Comparison of ENCODE assay signal across 8 cellular contexts in genomic region chr1:26306290-26307221, GRCh38. TPM values are rescaled to one million over a fixed set of nuclear protein-coding genes. Genes with fewer than 3 reads are reported as not detected.
DNase-seq lines count a peak whose midpoint lies in the region; ATAC-seq and TF ChIP-seq lines count a peak whose summit lies in the region.

UBXN11 (minus strand) TSS chr1:26306636; CDS start chr1:26302883, 3,753 bp downstream.

- H3K4me1 ChIP-seq in ovary (ENCODE audit: insufficient read depth) = peaks cover 5% of the 10 kb centered on the region
- peaks cover 10 to 11% of the 10 kb centered on the region in 2 donors for H3K4me1 ChIP-seq in thyroid gland

- peak within 1 kb of the TSS; percentile 85 to 98 for H3K27ac Mint-ChIP-seq in activated naive CD4-positive, alpha-beta T cell treated with anti-CD3 and anti-CD28 coated beads, Interleukin-2, amount 50 U/mL, for 72 hours

- no peak for TF ChIP-seq POLR2A in ovary (IDR thresholded peaks at IDR 0.05)
- peak in 1 of 2 donors; percentile 47 for TF ChIP-seq POLR2A in thyroid gland (IDR thresholded peaks at IDR 0.05)

- WGBS in ovary, 3 donors = 2% methylated on average over 42 to 51 of the region's 51 CpGs
- 1 to 5% methylated on average over 16 to 49 of the region's 51 CpGs for WGBS in thyroid gland, 2 donors

- TF ChIP-seq EP300 in ovary (IDR thresholded peaks at IDR 0.05) = no peak

- H3K27me3 ChIP-seq in ovary (no peaks in the 10 kb centered on the region), thyroid gland (no peaks in the 10 kb centered on the region)

- intact Hi-C loops in Right ventricle myocardium inferior (cut with DNase I) = no loop called here
- intact Hi-C loops in ovary (cut with DNase I) = no loop called here
- intact Hi-C loops in thyroid gland (cut with DNase I) = no loop called here

- H3K9me3 ChIP-seq in ovary = no peaks in the 10 kb centered on the region
- H3K9me3 ChIP-seq in thyroid gland = no peaks in the 10 kb centered on the region

- H3K27ac ChIP-seq in ovary (no peak within 1 kb of the TSS), thyroid gland (no peak within 1 kb of the TSS)

- peak; percentile 98 for ATAC-seq in HG02678 (IDR thresholded peaks at IDR 0.05; ENCODE audit: unreplicated experiment)
- ATAC-seq in activated naive CD4-positive, alpha-beta T cell treated with anti-CD3 and anti-CD28 coated beads, Interleukin-2, amount 50 U/mL, for 72 hours = peak; percentile 84 to 96
- peak; percentile 94 for ATAC-seq in Right ventricle myocardium inferior

- H3K4me3 ChIP-seq in GM12864 (ENCODE audit: low read depth, low read length) = peak within 1 kb of the TSS; percentile 66
- H3K4me3 ChIP-seq in ovary = peak within 1 kb of the TSS; percentile 77
- peak within 1 kb of the TSS; percentile 34 to 81 (median 56) for H3K4me3 ChIP-seq in thyroid gland (replicated peaks in 1 of 3)

- peaks cover 4 to 5% of the 10 kb centered on the region in 2 donors for H3K36me3 Mint-ChIP-seq in activated naive CD4-positive, alpha-beta T cell treated with anti-CD3 and anti-CD28 coated beads, Interleukin-2, amount 50 U/mL, for 72 hours

- DNase-seq in GM12864 (ENCODE audit: low read depth) (peak; percentile 93), NCI-H1105 treated with DMSO at 0.1 percent for 48 hours (lab: John Stamatoyannopoulos, UW) (peak; percentile 99), SKM-1 treated with dmso at 0.1 percent for 144 hours (lab: John Stamatoyannopoulos, UW; ENCODE audit: unreplicated experiment) (peak; percentile 89), Right ventricle myocardium inferior (ENCODE audit: missing footprints) (peak; percentile 96), ovary (peak; percentile 87 to 92 (median 91)), thyroid gland (peak; percentile 97 to 98)
- peak; percentile 87 to 91 for DNase-seq in activated naive CD4-positive, alpha-beta T cell treated with anti-CD3 and anti-CD28 coated beads, Interleukin-2, amount 50 U/mL, for 72 hours (ENCODE audit: low spot score in 2 of 2)

- no peaks in the 10 kb centered on the region for H3K9me3 Mint-ChIP-seq in activated naive CD4-positive, alpha-beta T cell treated with anti-CD3 and anti-CD28 coated beads, Interleukin-2, amount 50 U/mL, for 72 hours

- TF ChIP-seq CTCF in GM12864 (IDR thresholded peaks at IDR 0.05; ENCODE audit: low read depth, low read length, missing control alignments) (no peak), ovary (IDR thresholded peaks at IDR 0.05) (no peak), thyroid gland (IDR thresholded peaks at IDR 0.05) (no peak)

- no peaks in the 10 kb centered on the region for H3K36me3 ChIP-seq in ovary
- H3K36me3 ChIP-seq in thyroid gland = no peaks in the 10 kb centered on the region

RNA-seq across cellular contexts. Expression of gene UBXN11, which starts in this region (rescaled TPM):
- total RNA-seq in activated naive CD4-positive, alpha-beta T cell treated with anti-CD3 and anti-CD28 coated beads, Interleukin-2, amount 50 U/mL, for 72 hours = 10 to 100 TPM; 21.0 to 25.8 TPM
- total RNA-seq in Right ventricle myocardium inferior (9.5 TPM), ovary (10 to 100 TPM; 17.3 to 37.0 (median 28.8) TPM), thyroid gland (10 to 100 TPM; 23.9 to 35.4 (median 30.2) TPM)
- 10 to 100 TPM in 1 of 2 donors, 1 to 10 TPM in 1; 3.6 to 25.1 TPM for polyA plus RNA-seq in ovary
